ENCODE assay signal across 8 cellular contexts in the genomic region with DNA sequence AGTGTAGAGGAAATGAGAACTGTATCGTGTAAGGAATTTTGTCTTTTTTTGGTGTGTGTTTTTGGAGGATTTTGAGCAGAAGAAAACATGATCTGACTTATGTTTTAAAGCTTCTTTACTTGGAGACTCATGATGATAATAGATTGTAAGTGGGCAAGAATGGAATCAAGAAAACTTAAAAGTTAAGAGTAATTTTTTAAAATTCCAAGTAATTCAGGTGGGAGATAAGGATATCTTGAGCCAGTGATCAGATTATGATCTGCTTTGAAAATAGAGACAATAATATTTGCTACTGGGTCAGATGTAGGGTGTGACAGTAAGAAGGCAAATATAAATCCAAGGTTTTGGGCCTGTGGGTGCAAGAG. TPM values are rescaled to one million over a fixed set of nuclear protein-coding genes. Genes with fewer than 3 reads are reported as not detected.
DNase-seq lines count a peak whose midpoint lies in the region; ATAC-seq and TF ChIP-seq lines count a peak whose summit lies in the region.

No MANE protein-coding gene starts in this region.

- intact Hi-C loops in left ventricle myocardium inferior (cut with micrococcal nuclease) (no loop called here), Right ventricle myocardium superior (cut with DNase I) (no loop called here), dorsolateral prefrontal cortex (cut with DNase I) (loop anchor here in 1 of 2 donors (5.0 kb wide), 1 partner anchor 90 kb away; no protein-coding TSS in a partner anchor)

- peak overlapping the region; percentile 87 to 88 for H3K9ac ChIP-seq in mucosa of rectum (ENCODE audit: low read depth in 1 of 2, low read length in 2 of 2)

- ATAC-seq in Right ventricle myocardium superior (ENCODE audit: poor library complexity): no peak
- no peak for ATAC-seq in GM21423 (IDR thresholded peaks at IDR 0.05; ENCODE audit: unreplicated experiment)

- in situ Hi-C loops in G401 (cut with HindIII; ENCODE audit: low sequenced_read_pairs): no loop called here

- TF ChIP-seq CTCF in left ventricle myocardium inferior (IDR thresholded peaks at IDR 0.05; ENCODE audit: borderline replicate concordance) (no peak), dorsolateral prefrontal cortex (IDR thresholded peaks at IDR 0.05 in 54 of 56, conservative IDR thresholded peaks at IDR 0.05 in 2 of 56; ENCODE audit: low read depth in 1 of 56, partially characterized antibody in 56 of 56) (no peak)

- H3K27me3 ChIP-seq in left ventricle myocardium inferior (ENCODE audit: low read depth) (no peaks in the 10 kb centered on the region), dorsolateral prefrontal cortex (no peaks in the 10 kb centered on the region), mucosa of rectum (ENCODE audit: control insufficient read depth in 2 of 2, insufficient read depth in 2 of 2, low read length in 2 of 2) (no peaks in the 10 kb centered on the region)

- peak overlapping the region; percentile 91 for H3K27ac ChIP-seq in left ventricle myocardium inferior (replicated peaks)
- H3K27ac ChIP-seq in dorsolateral prefrontal cortex: peak overlapping the region in 56 of 59 donors; percentile 74 to 98 (median 91)
- peak overlapping the region in 1 of 2 donors; percentile 80 for H3K27ac ChIP-seq in mucosa of rectum (ENCODE audit: low read depth in 2 of 2, low read length in 2 of 2)

- DNase-seq in left ventricle myocardium inferior (no peak), Right ventricle myocardium superior (no peak), dorsolateral prefrontal cortex (no peak), 8988T (no peak), G401 (ENCODE audit: low spot score) (no peak)
- no peak for DNase-seq in activated CD4-positive, CD25-positive, alpha-beta regulatory T cell treated with anti-CD3 and anti-CD28 coated beads, Interleukin-2, amount 50 U/mL, for 72 hours

- H3K36me3 ChIP-seq in left ventricle myocardium inferior: peaks cover 14% of the 10 kb centered on the region
- peaks cover 2 to 10% of the 10 kb centered on the region in 2 donors for H3K36me3 ChIP-seq in mucosa of rectum (ENCODE audit: control insufficient read depth in 2 of 2, insufficient read depth in 2 of 2, low read length in 2 of 2)

- no peaks in the 10 kb centered on the region for H3K9me3 ChIP-seq in left ventricle myocardium inferior (replicated peaks)
- no peaks in the 10 kb centered on the region for H3K9me3 ChIP-seq in mucosa of rectum (ENCODE audit: control insufficient read depth in 2 of 2, low read length in 2 of 2)

- H3K4me3 ChIP-seq in left ventricle myocardium inferior (peak overlapping the region; percentile 84), dorsolateral prefrontal cortex (peak overlapping the region; percentile 55 to 99 (median 85)), mucosa of rectum (ENCODE audit: low read length in 2 of 2) (peak overlapping the region; percentile 81 to 93)

- H3K4me1 ChIP-seq in left ventricle myocardium inferior (peaks cover 31% of the 10 kb centered on the region), mucosa of rectum (ENCODE audit: control insufficient read depth in 2 of 2, insufficient read depth in 2 of 2, low read length in 2 of 2) (peaks cover 0 to 9% of the 10 kb centered on the region in 2 donors)

RNA-seq across cellular contexts. Expression of a gene that starts 0.7 kb away (rescaled TPM):
- total RNA-seq in left ventricle myocardium inferior (13.3 TPM), Right ventricle myocardium superior (14.0 TPM), dorsolateral prefrontal cortex (10 to 100 TPM; 22.8 to 52.6 (median 35.5) TPM)
- total RNA-seq in G401 (2014; rRNA removed; shearing (Covaris generic)): 11.1 and 14.3 TPM in 2 replicates

RNA-seq across cellular contexts. Expression of a gene that starts 8.6 kb away (rescaled TPM):
- total RNA-seq in left ventricle myocardium inferior (4.5 TPM), Right ventricle myocardium superior (5.1 TPM), dorsolateral prefrontal cortex (1 to 10 TPM; 1.2 to 6.0 (median 3.0) TPM)
- total RNA-seq in G401 (2014; rRNA removed; shearing (Covaris generic)): not detected in 2 replicates

RNA-seq across cellular contexts. Expression of a gene that starts 13.7 kb away (rescaled TPM):
- 2.4 TPM for total RNA-seq in left ventricle myocardium inferior
- 2.3 TPM for total RNA-seq in Right ventricle myocardium superior
- total RNA-seq in dorsolateral prefrontal cortex: 10 to 100 TPM in 113 of 120 experiments, 1 to 10 TPM in 7; 7.8 to 21.4 (median 13.0) TPM
- total RNA-seq in G401 (2014; rRNA removed; shearing (Covaris generic)): 8.2 and 10.8 TPM in 2 replicates

RNA-seq across cellular contexts. Expression of a gene that starts 15.6 kb away (rescaled TPM):
- 3.1 TPM for total RNA-seq in left ventricle myocardium inferior
- total RNA-seq in Right ventricle myocardium superior: 2.6 TPM
- 1 to 10 TPM; 3.5 to 8.7 (median 6.2) TPM for total RNA-seq in dorsolateral prefrontal cortex
- total RNA-seq in G401 (2014; rRNA removed; shearing (Covaris generic)): 3.4 and 6.4 TPM in 2 replicates

RNA-seq across cellular contexts. Expression of a gene that starts 42.6 kb away (rescaled TPM):
- 9.7 TPM for total RNA-seq in left ventricle myocardium inferior
- total RNA-seq in Right ventricle myocardium superior: 8.2 TPM
- total RNA-seq in dorsolateral prefrontal cortex: 10 to 100 TPM in 85 of 120 experiments, 1 to 10 TPM in 35; 6.4 to 20.1 (median 11.0) TPM
- total RNA-seq in G401 (2014; rRNA removed; shearing (Covaris generic)): 7.3 and 10.1 TPM in 2 replicates
